Comparison of ENCODE assay signal across 1 cellular context in genomic region chr17:81991684-81992513, GRCh38.
TF ChIP-seq lines count a peak whose summit lies in the region.

No MANE protein-coding gene starts in this region.

TF ChIP-seq in HepG2, 621 proteins besides CTCF, POLR2A, EP300 and RAD21 (continued from another document and continues in another):
- peak; percentile 44 for TF ChIP-seq ZNF44 (CRISPR knock-in tag; IDR thresholded peaks at IDR 0.05)
- TF ChIP-seq ETV6 (CRISPR knock-in tag; conservative IDR thresholded peaks at IDR 0.05), result peak; percentile 47; the same call in 1 of the 2 replicates
- TF ChIP-seq ZNF414 (CRISPR knock-in tag; IDR thresholded peaks at IDR 0.05), result peak; percentile 84
- peak; percentile 93 for TF ChIP-seq ZBTB7B (CRISPR knock-in tag; IDR thresholded peaks at IDR 0.05)
- peak; percentile 13 for TF ChIP-seq ZNF83 (CRISPR knock-in tag; IDR thresholded peaks at IDR 0.05; ENCODE audit: borderline replicate concordance)
- peak; percentile 94 for TF ChIP-seq MYPOP (CRISPR knock-in tag; IDR thresholded peaks at IDR 0.05)
- TF ChIP-seq ZEB1 (IDR thresholded peaks at IDR 0.05; ENCODE audit: insufficient replicate concordance, low read depth), result no peak
- no peak for TF ChIP-seq SRSF9 (IDR thresholded peaks at IDR 0.05; ENCODE audit: borderline replicate concordance, insufficient read depth, low read depth, low read length, poor library complexity, severe bottlenecking)
- no peak for TF ChIP-seq CEBPB (IDR thresholded peaks at IDR 0.05; ENCODE audit: borderline replicate concordance, low read depth, low read length)
- no peak for TF ChIP-seq ZNF577 (CRISPR knock-in tag; IDR thresholded peaks at IDR 0.05; ENCODE audit: borderline replicate concordance, low read depth)
- TF ChIP-seq SKIL (CRISPR knock-in tag; IDR thresholded peaks at IDR 0.05; ENCODE audit: borderline replicate concordance), result peak; percentile 89
- no peak for TF ChIP-seq MTA3 (CRISPR knock-in tag; IDR thresholded peaks at IDR 0.05)
- TF ChIP-seq ZNF749 (CRISPR knock-in tag; IDR thresholded peaks at IDR 0.05; ENCODE audit: borderline replicate concordance), result peak; percentile 62; the same call in 1 of the 2 replicates
- TF ChIP-seq POLR2G (IDR thresholded peaks at IDR 0.05; ENCODE audit: low read depth, low read length), result peak; percentile 87
- peak; percentile 28 for TF ChIP-seq SATB2 (CRISPR knock-in tag; IDR thresholded peaks at IDR 0.05)
- peak; percentile 97 for TF ChIP-seq DRAP1 (CRISPR knock-in tag; IDR thresholded peaks at IDR 0.05)
- peak; percentile 97 for TF ChIP-seq AFF4 (CRISPR knock-in tag; IDR thresholded peaks at IDR 0.05)
- TF ChIP-seq ARNTL (CRISPR knock-in tag; IDR thresholded peaks at IDR 0.05), result peak; percentile 72
- no peak; the same call in none of the 2 replicates for TF ChIP-seq NFE2L2 (IDR thresholded peaks at IDR 0.05; ENCODE audit: low read length)
- peak; percentile 67 for TF ChIP-seq ZKSCAN8 (CRISPR knock-in tag; IDR thresholded peaks at IDR 0.05; ENCODE audit: borderline replicate concordance)
- no peak; the same call in none of the 2 replicates for TF ChIP-seq ZZZ3 (CRISPR knock-in tag; IDR thresholded peaks at IDR 0.05; ENCODE audit: borderline replicate concordance)
- TF ChIP-seq SMAD9 (CRISPR knock-in tag; IDR thresholded peaks at IDR 0.05), result peak; percentile 93
- TF ChIP-seq ZNF3 (CRISPR knock-in tag; IDR thresholded peaks at IDR 0.05), result no peak; the same call in 1 of the 2 replicates
- no peak for TF ChIP-seq RBAK (CRISPR knock-in tag; IDR thresholded peaks at IDR 0.05)
- TF ChIP-seq PLRG1 (conservative IDR thresholded peaks at IDR 0.05), result no peak
- TF ChIP-seq ZFP37 (CRISPR knock-in tag; IDR thresholded peaks at IDR 0.05; ENCODE audit: borderline replicate concordance), result peak; percentile 73
- peak; percentile 74 for TF ChIP-seq ASH2L (IDR thresholded peaks at IDR 0.05; ENCODE audit: insufficient read length, low read depth, low read length)
- TF ChIP-seq ZNF383 (CRISPR knock-in tag; IDR thresholded peaks at IDR 0.05; ENCODE audit: borderline replicate concordance), result no peak
- TF ChIP-seq NKX3-1 (CRISPR knock-in tag; IDR thresholded peaks at IDR 0.05), result peak; percentile 82; the same call in 1 of the 2 replicates
- TF ChIP-seq RFXANK (CRISPR knock-in tag; IDR thresholded peaks at IDR 0.05), result no peak
- TF ChIP-seq ARHGAP35 (CRISPR knock-in tag; IDR thresholded peaks at IDR 0.05; ENCODE audit: borderline replicate concordance), result 0 out of 2 replicates have a peak, but pooled peaks have one; percentile 64
- peak; percentile 89 for TF ChIP-seq ZNF574 (CRISPR knock-in tag; IDR thresholded peaks at IDR 0.05)
- TF ChIP-seq ZNF33B (CRISPR knock-in tag; IDR thresholded peaks at IDR 0.05), result 0 out of 2 replicates have a peak, but pooled peaks have one; percentile 27
- peak; percentile 81 for TF ChIP-seq PRDM15 (CRISPR knock-in tag; IDR thresholded peaks at IDR 0.05)
- TF ChIP-seq TEAD3 (CRISPR knock-in tag; optimal IDR thresholded peaks at IDR 0.05; ENCODE audit: borderline replicate concordance), result peak; percentile 73
- no peak for TF ChIP-seq BCLAF1 (IDR thresholded peaks at IDR 0.05)
- peak; percentile 52; the same call in 1 of the 2 replicates for TF ChIP-seq HOXA5 (CRISPR knock-in tag; IDR thresholded peaks at IDR 0.05)
- no peak for TF ChIP-seq ZNF775 (CRISPR knock-in tag; IDR thresholded peaks at IDR 0.05; ENCODE audit: borderline replicate concordance)
- TF ChIP-seq ZNF510 (CRISPR knock-in tag; IDR thresholded peaks at IDR 0.05; ENCODE audit: low read depth), result no peak; the same call in 1 of the 2 replicates
- TF ChIP-seq FLYWCH1 (CRISPR knock-in tag; IDR thresholded peaks at IDR 0.05), result 0 out of 2 replicates have a peak, but pooled peaks have one; percentile 4
- TF ChIP-seq RAD51 (IDR thresholded peaks at IDR 0.05; ENCODE audit: borderline replicate concordance), result no peak
- TF ChIP-seq MIER3 (CRISPR knock-in tag; IDR thresholded peaks at IDR 0.05; ENCODE audit: borderline replicate concordance), result peak; percentile 98
- TF ChIP-seq ZFY (CRISPR knock-in tag; IDR thresholded peaks at IDR 0.05), result peak; percentile 79
- TF ChIP-seq ZMYM4 (CRISPR knock-in tag; IDR thresholded peaks at IDR 0.05), result 0 out of 2 replicates have a peak, but pooled peaks have one; percentile 18
- no peak; the same call in 1 of the 2 replicates for TF ChIP-seq GATA4 (IDR thresholded peaks at IDR 0.05; ENCODE audit: borderline replicate concordance, low read depth)
- 0 out of 2 replicates have a peak, but pooled peaks have one; percentile 60 for TF ChIP-seq ZNF337 (CRISPR knock-in tag; IDR thresholded peaks at IDR 0.05; ENCODE audit: borderline replicate concordance, low read depth)
- 0 out of 2 replicates have a peak, but pooled peaks have one; percentile 60 for TF ChIP-seq ZNF572 (CRISPR knock-in tag; IDR thresholded peaks at IDR 0.05)
- TF ChIP-seq PTBP1 (IDR thresholded peaks at IDR 0.05; ENCODE audit: low read depth, low read length, poor library complexity, severe bottlenecking), result peak; percentile 84
- peak; percentile 85 for TF ChIP-seq U2AF1 (optimal IDR thresholded peaks at IDR 0.05; ENCODE audit: low read depth, low read length)
- TF ChIP-seq ZFAT (CRISPR knock-in tag; conservative IDR thresholded peaks at IDR 0.05), result no peak
